ENCODE assay signal across 8 cellular contexts in genomic region chr6:79078057-79078969, GRCh38. TPM values are rescaled to one million over a fixed set of nuclear protein-coding genes. Genes with fewer than 3 reads are reported as not detected.
DNase-seq lines count a peak whose midpoint lies in the region; ATAC-seq, FAIRE-seq and TF ChIP-seq lines count a peak whose summit lies in the region.

Gene PHIP, minus strand, starts transcription at chr6:79078254. Its CDS starts 186 bp downstream, at chr6:79078068.

- H3K27ac Mint-ChIP-seq in activated T-helper 17 cell treated with anti-CD3 and anti-CD28 coated beads, Interleukin-2, amount 50 U/mL, for 72 hours = peak within 1 kb of the TSS; percentile 95
- H3K27ac Mint-ChIP-seq in natural killer cell = peak within 1 kb of the TSS; percentile 93 to 96

- peak; percentile 75 for TF ChIP-seq POLR2A in H54 (IDR thresholded peaks at IDR 0.05; ENCODE audit: low read depth, low read length)

- H3K4me1 Mint-ChIP-seq in activated T-helper 17 cell treated with anti-CD3 and anti-CD28 coated beads, Interleukin-2, amount 50 U/mL, for 72 hours = peaks cover under 1% of the 10 kb centered on the region
- peaks cover 31 to 36% of the 10 kb centered on the region in 2 donors for H3K4me1 Mint-ChIP-seq in natural killer cell

- POLR2A ChIA-PET in RWPE1 (lab: Yijun Ruan, JAX; ENCODE audit: low non-redundant PET) = interaction anchor here (1.0 to 1.1 kb wide), 2 partner anchors 93 to 373 kb away, joined by 3 to 4 read pairs; no protein-coding TSS in a partner anchor

- CTCF ChIA-PET in RWPE1 (lab: Yijun Ruan, JAX) = interaction anchor here (0.6 kb wide), 2 partner anchors 16 to 334 kb away, joined by 3 read pairs; no protein-coding TSS in a partner anchor

- no peak for TF ChIP-seq CTCF in RWPE1 (conservative IDR thresholded peaks at IDR 0.05; ENCODE audit: low read depth)
- TF ChIP-seq CTCF in fibroblast of mammary gland (conservative IDR thresholded peaks at IDR 0.05; ENCODE audit: control insufficient read depth, insufficient read depth, low read depth, low read length) = no peak
- no peak for TF ChIP-seq CTCF in natural killer cell (IDR thresholded peaks at IDR 0.05)

- peak; percentile 70 for FAIRE-seq in H54 (lab: Jason Lieb, UNC)

- ATAC-seq in activated T-helper 17 cell treated with anti-CD3 and anti-CD28 coated beads, Interleukin-2, amount 50 U/mL, for 72 hours (replicated peaks) = peak; percentile 82
- ATAC-seq in natural killer cell = peak; percentile 78 to 92 (median 82)

- H3K4me3 Mint-ChIP-seq in activated T-helper 17 cell treated with anti-CD3 and anti-CD28 coated beads, Interleukin-2, amount 50 U/mL, for 72 hours = peak within 1 kb of the TSS; percentile 98
- peak within 1 kb of the TSS; percentile 95 for H3K4me3 Mint-ChIP-seq in natural killer cell

- peak within 1 kb of the TSS; percentile 92 for H3K27ac ChIP-seq in RWPE1

- peaks cover 36% of the 10 kb centered on the region for H3K36me3 Mint-ChIP-seq in activated T-helper 17 cell treated with anti-CD3 and anti-CD28 coated beads, Interleukin-2, amount 50 U/mL, for 72 hours (ENCODE audit: low read depth)
- no peaks in the 10 kb centered on the region for H3K36me3 Mint-ChIP-seq in natural killer cell

- no peaks in the 10 kb centered on the region for H3K9me3 Mint-ChIP-seq in activated T-helper 17 cell treated with anti-CD3 and anti-CD28 coated beads, Interleukin-2, amount 50 U/mL, for 72 hours
- no peaks in the 10 kb centered on the region for H3K9me3 Mint-ChIP-seq in natural killer cell

- peaks cover 5% of the 10 kb centered on the region for H3K27me3 Mint-ChIP-seq in activated T-helper 17 cell treated with anti-CD3 and anti-CD28 coated beads, Interleukin-2, amount 50 U/mL, for 72 hours
- peaks cover 0 to 11% of the 10 kb centered on the region in 2 donors for H3K27me3 Mint-ChIP-seq in natural killer cell (ENCODE audit: low read depth in 2 of 2)

- H3K4me3 ChIP-seq in fibroblast of mammary gland (ENCODE audit: control insufficient read depth, low read depth, low read length) = peak within 1 kb of the TSS; percentile 81

- peak; percentile 95 for DNase-seq in ELF-1 (ENCODE audit: low read depth, low spot score)
- DNase-seq in H54 (ENCODE audit: insufficient read length, low spot score) = peak; percentile 75
- DNase-seq in LoVo (ENCODE audit: low spot score) = peak; percentile 91
- DNase-seq in RWPE1 (ENCODE audit: low spot score) = peak; percentile 82
- peak; percentile 96 for DNase-seq in fibroblast of mammary gland (ENCODE audit: low read depth)
- DNase-seq in natural killer cell = peak; percentile 88
- DNase-seq in stimulated activated naive CD4-positive, alpha-beta T cell (lab: John Stamatoyannopoulos, UW) = peak; percentile 88 to 99 (median 96)

- intact Hi-C loops in natural killer cell (cut with micrococcal nuclease) = loop anchor here (1.0 to 10.0 kb wide), 2 partner anchors 156 to 926 kb away; partner anchors contain the start of genes HMGN3 and TTK

RNA-seq across cellular contexts. Expression of gene PHIP, which starts in this region (rescaled TPM):
- 10 to 100 TPM; 28.7 to 31.3 TPM for total RNA-seq in activated T-helper 17 cell treated with anti-CD3 and anti-CD28 coated beads, Interleukin-2, amount 50 U/mL, for 72 hours
- total RNA-seq in natural killer cell = 10 to 100 TPM; 38.5 to 45.6 (median 42.5) TPM

Comparison
In these comparisons a context has a peak if more than half of its experiments do, and no peak if none do; other contexts are left out.
1. Peak in every context shown above with its lines: DNase-seq, ATAC-seq, H3K4me3 ChIP-seq and H3K27ac ChIP-seq.